19 cellular contexts compared by ENCODE assay signal in genomic region chr2:18664421-18664820, GRCh38.
A peak's percentile ranks its signal among the peaks of the same experiment; 100 is the strongest.
DNase-seq lines count a peak whose midpoint lies in the region; ATAC-seq, FAIRE-seq and TF ChIP-seq lines count a peak whose summit lies in the region.
"Had no signal": no experiment of that assay in that cellular context is flagged by ENCODE, and none has a peak within 500 bp of the region (broad histone marks: within the 10 kb centered on the region; RNA-seq: fewer than 3 reads in every experiment).

No MANE protein-coding gene starts in this region.

- peak overlapping the region; percentile 26 for H3K4me2 ChIP-seq in mammary epithelial cell (ENCODE audit: insufficient read depth, low read depth, low read length)

- BruUV-seq in mammary epithelial cell (replicated peaks; lab: Mats Ljungman, UMichigan) (no TSS peak), MCF 10A (replicated peaks; lab: Mats Ljungman, UMichigan) (no TSS peak)

- no peak for ATAC-seq in mucosa of descending colon
- ATAC-seq: CD8-positive, alpha-beta T cell had no signal

- H3K9ac ChIP-seq in mammary epithelial cell (ENCODE audit: insufficient read depth, low read length), result no peak overlapping the region

- TF ChIP-seq CTCF in mammary epithelial cell (conservative IDR thresholded peaks at IDR 0.05 in 1 of 2, IDR thresholded peaks at IDR 0.05 in 1 of 2; ENCODE audit: extremely low read depth in 1 of 2, insufficient read depth in 1 of 2, low read depth in 1 of 2, low read length in 2 of 2) (no peak), MCF 10A (IDR thresholded peaks at IDR 0.05; ENCODE audit: unreplicated experiment) (no peak), nephron (IDR thresholded peaks at IDR 0.05; ENCODE audit: unreplicated experiment in 3 of 3) (no peak), mucosa of descending colon (IDR thresholded peaks at IDR 0.05) (no peak), GM10248 (IDR thresholded peaks at IDR 0.05; ENCODE audit: control extremely low read depth, extremely low read depth, low read depth, missing control alignments) (no peak)

- H3K4me3 Mint-ChIP-seq in MCF 10A (ENCODE audit: unreplicated experiment), result no peak overlapping the region
- H3K4me3 Mint-ChIP-seq in nephron, result no peak overlapping the region
- H3K4me3 Mint-ChIP-seq: CD14-positive monocyte; CD8-positive, alpha-beta T cell; H9 had no signal

- H3K4me3 ChIP-seq in mammary epithelial cell (replicated peaks in 1 of 3; ENCODE audit: insufficient read depth in 1 of 3, low read depth in 2 of 3, low read length in 3 of 3) (no peak overlapping the region), mucosa of descending colon (no peak overlapping the region)

- no peak overlapping the region for H3K27ac ChIP-seq in mammary epithelial cell (ENCODE audit: insufficient read depth, low read depth, low read length)
- H3K27ac ChIP-seq: 22Rv1 had no signal

- POLR2A ChIA-PET in MCF 10A (lab: Yijun Ruan, JAX), result no interaction called here
- POLR2A ChIA-PET in GM10248 (lab: Yijun Ruan, JAX), result no interaction called here

- H3K9me3 ChIP-seq in mammary epithelial cell (replicated peaks; ENCODE audit: insufficient read depth, low read length) (no peaks in the 10 kb centered on the region), mucosa of descending colon (no peaks in the 10 kb centered on the region)

- in situ Hi-C loops in mammary epithelial cell (cut with MboI; ENCODE audit: low sequenced_read_pairs in 2 of 2), result no loop called here

- no peaks in the 10 kb centered on the region for H4K20me1 ChIP-seq in mammary epithelial cell (ENCODE audit: insufficient read depth, low read length)

- dilution Hi-C loops in mammary epithelial cell (cut with HindIII; ENCODE audit: low sequenced_read_pairs), result no loop called here

- H3K4me1 Mint-ChIP-seq in MCF 10A (ENCODE audit: insufficient read depth, unreplicated experiment) (peaks cover 15% of the 10 kb centered on the region), nephron (peaks cover 40% of the 10 kb centered on the region)
- H3K4me1 Mint-ChIP-seq: CD14-positive monocyte, H9 had no signal

- WGBS in mammary epithelial cell (ENCODE audit: low coverage, missing lambda C conversion rate), result 0% methylated on average over 1 of the region's 1 CpG

- no peaks in the 10 kb centered on the region for H3K36me3 Mint-ChIP-seq in MCF 10A (ENCODE audit: insufficient read depth, unreplicated experiment)
- peaks cover 4% of the 10 kb centered on the region for H3K36me3 Mint-ChIP-seq in nephron (ENCODE audit: low read depth)
- H3K36me3 Mint-ChIP-seq: CD14-positive monocyte had no signal

- CTCF ChIA-PET in mammary epithelial cell (lab: Charles Lee; ENCODE audit: low non-redundant PET) (no interaction called here), MCF 10A (lab: Yijun Ruan, JAX) (no interaction called here), GM10248 (lab: Yijun Ruan, JAX) (interaction anchor here (1.1 to 1.4 kb wide), 3 partner anchors 10 to 25 kb away, joined by 3 read pairs; no protein-coding TSS in a partner anchor)

- H3K27ac Mint-ChIP-seq in MCF 10A (ENCODE audit: low read depth, unreplicated experiment) (no peak overlapping the region), nephron (peak overlapping the region in 2 of 3 experiments; percentile 44 to 45)
- H3K27ac Mint-ChIP-seq: CD14-positive monocyte; CD8-positive, alpha-beta T cell; H9 had no signal

- peak; percentile 73 for DNase-seq in mammary epithelial cell
- DNase-seq in MCF 10A (ENCODE audit: unreplicated experiment), result no peak
- no peak for DNase-seq in occipital lobe (lab: John Stamatoyannopoulos, UW)
- no peak for DNase-seq in mucosa of descending colon
- DNase-seq in GM10248 (ENCODE audit: extremely low spot score), result no peak
- DNase-seq: CD8-positive, alpha-beta T cell; COR-L47; DMS153; DMS79 treated with DMSO at 0.1 percent for 48 hours; EL; GOT3; H9 had no signal

- peaks cover 31% of the 10 kb centered on the region for H3K4me1 ChIP-seq in mammary epithelial cell (ENCODE audit: insufficient read depth, low read length)
- no peaks in the 10 kb centered on the region for H3K4me1 ChIP-seq in mucosa of descending colon (ENCODE audit: low read depth)

- peak; percentile 60 for FAIRE-seq in islet of Langerhans (lab: Jason Lieb, UNC)
- FAIRE-seq: D721Med, G401.6, GM12892 had no signal

- no peaks in the 10 kb centered on the region for H3K36me3 ChIP-seq in mammary epithelial cell (ENCODE audit: insufficient read depth, low read length)
- no peaks in the 10 kb centered on the region for H3K36me3 ChIP-seq in mucosa of descending colon (ENCODE audit: low read depth)

- H2AFZ ChIP-seq in mammary epithelial cell (ENCODE audit: low read depth, low read length), result no peak overlapping the region

- H3K27me3 ChIP-seq in mammary epithelial cell (ENCODE audit: insufficient read depth, low read length), result no peaks in the 10 kb centered on the region

- H3K79me2 ChIP-seq in mammary epithelial cell (ENCODE audit: insufficient read depth, low read length), result no peaks in the 10 kb centered on the region

- intact Hi-C loops in mammary epithelial cell (cut with micrococcal nuclease), result no loop called here
- intact Hi-C loops in MCF 10A (cut with micrococcal nuclease), result no loop called here
- intact Hi-C loops in mucosa of descending colon (cut with DNase I, micrococcal nuclease), result no loop called here

- H3K9me3 Mint-ChIP-seq in MCF 10A (ENCODE audit: unreplicated experiment) (no peaks in the 10 kb centered on the region), nephron (no peaks in the 10 kb centered on the region)
- H3K9me3 Mint-ChIP-seq: H9 had no signal

- H3K27me3 Mint-ChIP-seq in MCF 10A (ENCODE audit: insufficient read depth, unreplicated experiment) (no peaks in the 10 kb centered on the region), nephron (ENCODE audit: low read depth) (no peaks in the 10 kb centered on the region)
